In genomic region chr20:54557836-54558590, GRCh38 we compare ENCODE assay signal across 16 cellular contexts.
"Had no signal": no experiment of that assay in that cellular context is flagged by ENCODE, and none has a peak within 500 bp of the region (broad histone marks: within the 10 kb centered on the region; RNA-seq: fewer than 3 reads in every experiment).

No MANE protein-coding gene starts in this region.

- DNase-seq: activated CD4-positive, alpha-beta T cell treated with anti-CD3 and anti-CD28 coated beads, Interleukin-2, amount 10 ng/mL, durations not matched to agents 7 days and 5 days; activated CD8-positive, alpha-beta T cell treated with anti-CD3 and anti-CD28 coated beads, Interleukin-2, amount 10 ng/mL, durations not matched to agents 7 days and 5 days; activated naive CD4-positive, alpha-beta T cell treated with anti-CD3 and anti-CD28 coated beads for 36 hours; activated T-cell treated with anti-CD3 and anti-CD28 coated beads, Interleukin-2, amount 50 U/mL, for 24 hours; effector memory CD8-positive, alpha-beta T cell; foreskin melanocyte; glutamatergic neuron; hypothalamus; left lung; mammary epithelial cell; psoas muscle; right lobe of liver; stimulated activated naive B cell treated with anti-CD40 and anti-IgM and Interleukin-4, amounts not matched to agents 10 μg/mL and 1 μg/mL and 100 μg/mL, for 72 hours; T1000; upper lobe of right lung had no signal

- H3K9me3 ChIP-seq: left lung, psoas muscle, right lobe of liver, upper lobe of right lung had no signal

- H3K4me2 ChIP-seq: neural progenitor cell had no signal

- H3K36me3 ChIP-seq: left lung, neural progenitor cell, right lobe of liver, upper lobe of right lung had no signal

- H3K9ac ChIP-seq: neural progenitor cell had no signal

- H3K27ac ChIP-seq: left lung, neural progenitor cell, psoas muscle, right lobe of liver, upper lobe of right lung had no signal

- H3K4me1 ChIP-seq: left lung, neural progenitor cell, psoas muscle, right lobe of liver, upper lobe of right lung had no signal

- ATAC-seq: activated CD8-positive, alpha-beta T cell treated with anti-CD3 and anti-CD28 coated beads, Interleukin-2, amount 10 ng/mL, durations not matched to agents 7 days and 5 days; effector memory CD8-positive, alpha-beta T cell; left lung; psoas muscle; right lobe of liver; stimulated activated naive B cell treated with anti-CD40 and anti-IgM and Interleukin-4, amounts not matched to agents 10 μg/mL and 1 μg/mL and 100 μg/mL, for 72 hours; upper lobe of right lung had no signal

- H3K27me3 ChIP-seq: left lung, neural progenitor cell, right lobe of liver, upper lobe of right lung had no signal

- H2AFZ ChIP-seq: neural progenitor cell had no signal

- H3K4me3 ChIP-seq: left lung, neural progenitor cell, psoas muscle, right lobe of liver, upper lobe of right lung had no signal
